In genomic region chr19:38285567-38285966, GRCh38 we compare ENCODE assay signal across 26 cellular contexts. TPM values are rescaled to one million over a fixed set of nuclear protein-coding genes. Genes with fewer than 3 reads are reported as not detected.
DNase-seq lines count a peak whose midpoint lies in the region; ATAC-seq and TF ChIP-seq lines count a peak whose summit lies in the region.
"Had no signal": no experiment of that assay in that cellular context is flagged by ENCODE, and none has a peak within 500 bp of the region (broad histone marks: within the 10 kb centered on the region; RNA-seq: fewer than 3 reads in every experiment).

No MANE protein-coding gene starts in this region.

- TF ChIP-seq CTCF in breast epithelium (IDR thresholded peaks at IDR 0.05) (no peak), MCF 10A (IDR thresholded peaks at IDR 0.05; ENCODE audit: unreplicated experiment) (no peak)

- H3K4me1 Mint-ChIP-seq in MCF 10A (ENCODE audit: insufficient read depth, unreplicated experiment), result peaks cover 10% of the 10 kb centered on the region
- H3K4me1 Mint-ChIP-seq in activated T-cell treated with anti-CD3 and anti-CD28 coated beads, Interleukin-2, amount 50 U/mL, for 4 hours (ENCODE audit: low read depth), result peaks cover 7% of the 10 kb centered on the region

- no peak for TF ChIP-seq POLR2A in breast epithelium (IDR thresholded peaks at IDR 0.05)

- no TSS peak for BruUV-seq in MCF 10A (replicated peaks; lab: Mats Ljungman, UMichigan)

- H3K27me3 Mint-ChIP-seq in MCF 10A (ENCODE audit: insufficient read depth, unreplicated experiment), result no peaks in the 10 kb centered on the region
- H3K27me3 Mint-ChIP-seq in activated T-cell treated with anti-CD3 and anti-CD28 coated beads, Interleukin-2, amount 50 U/mL, for 4 hours (ENCODE audit: low read depth), result no peaks in the 10 kb centered on the region
- H3K27me3 Mint-ChIP-seq: activated CD8-positive, alpha-beta T cell treated with anti-CD3 and anti-CD28 coated beads for 36 hours; stimulated activated memory B cell treated with anti-CD40 and anti-IgM and Interleukin-4, amounts not matched to agents 10 μg/mL and 1 μg/mL and 100 μg/mL, for 72 hours had no signal

- H3K4me1 ChIP-seq in breast epithelium (peaks cover 0 to 9% of the 10 kb centered on the region in 2 donors), adipocyte (ENCODE audit: control insufficient read depth, insufficient read depth, low read length) (peaks cover 15% of the 10 kb centered on the region)
- H3K4me1 ChIP-seq: gastrocnemius medialis, testis had no signal

- CTCF ChIA-PET in MCF 10A (lab: Yijun Ruan, JAX), result interaction anchor here (0.5 to 0.7 kb wide), 2 partner anchors 10 to 98 kb away, joined by 3 to 4 read pairs; no protein-coding TSS in a partner anchor

- H3K4me3 Mint-ChIP-seq in MCF 10A (ENCODE audit: unreplicated experiment), result no peak overlapping the region
- H3K4me3 Mint-ChIP-seq in activated T-cell treated with anti-CD3 and anti-CD28 coated beads, Interleukin-2, amount 50 U/mL, for 4 hours, result no peak overlapping the region
- H3K4me3 Mint-ChIP-seq: activated CD8-positive, alpha-beta T cell treated with anti-CD3 and anti-CD28 coated beads for 36 hours; stimulated activated memory B cell treated with anti-CD40 and anti-IgM and Interleukin-4, amounts not matched to agents 10 μg/mL and 1 μg/mL and 100 μg/mL, for 72 hours had no signal

- DNase-seq in breast epithelium (ENCODE audit: low spot score in 2 of 2), result no peak
- DNase-seq in MCF 10A (ENCODE audit: unreplicated experiment), result no peak
- peak; percentile 72 for DNase-seq in adipocyte (ENCODE audit: low read depth)
- DNase-seq in hepatic stellate cell (ENCODE audit: low spot score), result peak; percentile 70
- DNase-seq in activated T-cell treated with anti-CD3 and anti-CD28 coated beads, Interleukin-2, amount 50 U/mL, for 4 hours, result no peak
- DNase-seq in SHP77 (lab: John Stamatoyannopoulos, UW), result no peak
- DNase-seq in NCI-H226, result no peak
- DNase-seq in NCI-H1930 (lab: John Stamatoyannopoulos, UW), result no peak
- DNase-seq: activated CD8-positive, alpha-beta T cell treated with anti-CD3 and anti-CD28 coated beads for 36 hours; amniotic stem cell; Caco-2; DND-41; gastrocnemius medialis; hypothalamus; NCI-H1417 treated with DMSO at 0.1 percent for 48 hours; NCI-H526 treated with DMSO at 0.1 percent for 48 hours; sigmoid colon; stimulated activated CD4-positive, alpha-beta T cell treated with anti-CD3 and anti-CD28 coated beads, Interleukin-1b, Interleukin-23, amount 100 ng/mL, for 48 hours; T-helper 9 cell; testis had no signal

- H3K9ac ChIP-seq in adipocyte (ENCODE audit: low read length), result no peak overlapping the region

- no peaks in the 10 kb centered on the region for H3K27me3 ChIP-seq in breast epithelium
- H3K27me3 ChIP-seq in adipocyte (replicated peaks; ENCODE audit: control insufficient read depth, insufficient read depth, low read length), result no peaks in the 10 kb centered on the region
- H3K27me3 ChIP-seq: cardiac muscle cell, gastrocnemius medialis, sigmoid colon, testis had no signal

- H3K36me3 ChIP-seq in breast epithelium (no peaks in the 10 kb centered on the region), adipocyte (ENCODE audit: control insufficient read depth, insufficient read depth, low read length, severe bottlenecking) (no peaks in the 10 kb centered on the region)
- H3K36me3 ChIP-seq: gastrocnemius medialis, sigmoid colon had no signal

- H3K4me3 ChIP-seq in breast epithelium (no peak overlapping the region), adipocyte (ENCODE audit: low read length) (no peak overlapping the region)
- H3K4me3 ChIP-seq: cardiac muscle cell, gastrocnemius medialis, sigmoid colon, testis had no signal

- peaks cover 66% of the 10 kb centered on the region for H3K36me3 Mint-ChIP-seq in MCF 10A (ENCODE audit: insufficient read depth, unreplicated experiment)
- H3K36me3 Mint-ChIP-seq in activated T-cell treated with anti-CD3 and anti-CD28 coated beads, Interleukin-2, amount 50 U/mL, for 4 hours (ENCODE audit: insufficient read depth), result peaks cover 8% of the 10 kb centered on the region

- H3K27ac Mint-ChIP-seq in MCF 10A (ENCODE audit: low read depth, unreplicated experiment), result no peak overlapping the region
- H3K27ac Mint-ChIP-seq: activated CD8-positive, alpha-beta T cell treated with anti-CD3 and anti-CD28 coated beads for 36 hours had no signal

- POLR2A ChIA-PET in MCF 10A (lab: Yijun Ruan, JAX), result interaction anchor here (1.1 to 10.4 kb wide), 4 partner anchors 9 to 19 kb away, joined by 3 to 82 read pairs (median 6); partner anchors contain the start of genes C19orf33 and SPINT2

- H3K9me3 ChIP-seq in breast epithelium (no peaks in the 10 kb centered on the region), adipocyte (ENCODE audit: control insufficient read depth, low read length) (no peaks in the 10 kb centered on the region)
- H3K9me3 ChIP-seq: Caco-2, gastrocnemius medialis, sigmoid colon, testis had no signal

- H3K9me3 Mint-ChIP-seq in MCF 10A (ENCODE audit: unreplicated experiment), result no peaks in the 10 kb centered on the region
- no peaks in the 10 kb centered on the region for H3K9me3 Mint-ChIP-seq in activated T-cell treated with anti-CD3 and anti-CD28 coated beads, Interleukin-2, amount 50 U/mL, for 4 hours
- H3K9me3 Mint-ChIP-seq: activated CD8-positive, alpha-beta T cell treated with anti-CD3 and anti-CD28 coated beads for 36 hours; stimulated activated memory B cell treated with anti-CD40 and anti-IgM and Interleukin-4, amounts not matched to agents 10 μg/mL and 1 μg/mL and 100 μg/mL, for 72 hours had no signal

- peak overlapping the region; percentile 17 to 38 for H3K27ac ChIP-seq in breast epithelium
- H3K27ac ChIP-seq: 22Rv1, cardiac muscle cell, gastrocnemius medialis, HL-60, RWPE1, sigmoid colon, testis had no signal

- no peak for ATAC-seq in activated T-cell treated with anti-CD3 and anti-CD28 coated beads, Interleukin-2, amount 50 U/mL, for 4 hours
- ATAC-seq: activated CD8-positive, alpha-beta T cell treated with anti-CD3 and anti-CD28 coated beads for 36 hours; gastrocnemius medialis; stimulated activated memory B cell treated with anti-CD40 and anti-IgM and Interleukin-4, amounts not matched to agents 10 μg/mL and 1 μg/mL and 100 μg/mL, for 72 hours had no signal

- intact Hi-C loops in breast epithelium (cut with DNase I; ENCODE audit: low total_unique reads) (no loop called here), MCF 10A (cut with micrococcal nuclease) (no loop called here)

RNA-seq across cellular contexts. Expression of gene C19orf33, which starts 18.5 kb away (rescaled TPM):
- total RNA-seq in breast epithelium (10 to 100 TPM in 2 of 3 donors, 1 to 10 TPM in 1; 3.5 to 19.3 (median 13.1) TPM), MCF 10A (2022) (343 and 381 TPM in 2 replicates)
- total RNA-seq in activated T-cell treated with anti-CD3 and anti-CD28 coated beads, Interleukin-2, amount 50 U/mL, for 4 hours, result not detected
- total RNA-seq: activated CD8-positive, alpha-beta T cell treated with anti-CD3 and anti-CD28 coated beads for 36 hours; H4 had no signal

RNA-seq across cellular contexts. Expression of gene SPINT2, which starts 21.2 kb away (rescaled TPM):
- total RNA-seq in breast epithelium (100 to 1,000 TPM in 2 of 3 donors, 10 to 100 TPM in 1; 17.1 to 639 (median 492) TPM), MCF 10A (2022) (277 and 333 TPM in 2 replicates)
- 10 to 100 TPM; 15.6 to 27.5 (median 20.6) TPM for total RNA-seq in activated T-cell treated with anti-CD3 and anti-CD28 coated beads, Interleukin-2, amount 50 U/mL, for 4 hours

RNA-seq across cellular contexts. Expression of gene PPP1R14A, which starts 29.4 kb away (rescaled TPM):
- total RNA-seq in breast epithelium (10 to 100 TPM; 39.1 to 83.2 (median 51.2) TPM), MCF 10A (2022) (not detected in 2 replicates)
- total RNA-seq in activated T-cell treated with anti-CD3 and anti-CD28 coated beads, Interleukin-2, amount 50 U/mL, for 4 hours, result 1 to 10 TPM in 1 of 3 donors, under 1 TPM in 2; 0.34 to 1.8 (median 0.46) TPM
- total RNA-seq: H4 had no signal

RNA-seq across cellular contexts. Expression of gene YIF1B, which starts 30.2 kb away (rescaled TPM):
- total RNA-seq in breast epithelium (10 to 100 TPM; 20.5 to 28.8 (median 27.7) TPM), MCF 10A (2022) (49.2 and 60.3 TPM in 2 replicates)
- total RNA-seq in activated T-cell treated with anti-CD3 and anti-CD28 coated beads, Interleukin-2, amount 50 U/mL, for 4 hours, result 10 to 100 TPM; 48.0 to 60.1 (median 50.4) TPM

RNA-seq across cellular contexts. Expression of gene KCNK6, which starts 34.1 kb away (rescaled TPM):
- 1 to 10 TPM; 3.5 to 5.1 (median 3.6) TPM for total RNA-seq in breast epithelium
- total RNA-seq in MCF 10A (2022), result 5.3 and 6.2 TPM in 2 replicates
- 10 to 100 TPM in 1 of 3 donors, 1 to 10 TPM in 2; 9.2 to 10.9 (median 9.8) TPM for total RNA-seq in activated T-cell treated with anti-CD3 and anti-CD28 coated beads, Interleukin-2, amount 50 U/mL, for 4 hours
- total RNA-seq: H4 had no signal

Comparison
In these comparisons a context has a peak if more than half of its experiments do, and no peak if none do; other contexts are left out.
1. RNA of gene C19orf33, which starts 18.5 kb away (total RNA-seq): 343 to 381 TPM in MCF 10A; 3.5 to 19.3 TPM in breast epithelium and not detected in activated T-cell treated with anti-CD3 and anti-CD28 coated beads, Interleukin-2, amount 50 U/mL, for 4 hours; every median in the first group is over 10 times any median in the second.
2. RNA of gene PPP1R14A, which starts 29.4 kb away (total RNA-seq): 39.1 to 83.2 TPM in breast epithelium; 0.34 to 1.8 TPM in activated T-cell treated with anti-CD3 and anti-CD28 coated beads, Interleukin-2, amount 50 U/mL, for 4 hours and not detected in MCF 10A; every median in the first group is over 10 times any median in the second.
3. DNase-seq: peak in adipocyte (single experiment) and hepatic stellate cell (single experiment); none in breast epithelium (0 of 2), MCF 10A (single experiment), activated T-cell treated with anti-CD3 and anti-CD28 coated beads, Interleukin-2, amount 50 U/mL, for 4 hours (single experiment), SHP77 (0 of 2), NCI-H226 (single experiment) and NCI-H1930 (0 of 2).